Comparison of ENCODE assay signal across 11 cellular contexts in genomic region chr4:7910721-7911015, GRCh38. TPM values are rescaled to one million over a fixed set of nuclear protein-coding genes. Genes with fewer than 3 reads are reported as not detected.
DNase-seq lines count a peak whose midpoint lies in the region; ATAC-seq and TF ChIP-seq lines count a peak whose summit lies in the region.
"Had no signal": no experiment of that assay in that cellular context is flagged by ENCODE, and none has a peak within 500 bp of the region (broad histone marks: within the 10 kb centered on the region; RNA-seq: fewer than 3 reads in every experiment).

No MANE protein-coding gene starts in this region.

- TF ChIP-seq CTCF in brain microvascular endothelial cell (IDR thresholded peaks at IDR 0.05; ENCODE audit: low read depth, low read length, missing control alignments) (no peak), Caco-2 (IDR thresholded peaks at IDR 0.05; ENCODE audit: insufficient read depth in 1 of 2, low read depth in 1 of 2, low read length in 1 of 2, severe bottlenecking in 1 of 2, unreplicated experiment in 1 of 2) (no peak)

- H3K36me3 ChIP-seq in ES-I3 (ENCODE audit: insufficient read depth, low read length) (no peaks in the 10 kb centered on the region), brain microvascular endothelial cell (replicated peaks) (no peaks in the 10 kb centered on the region), skeletal muscle satellite cell (ENCODE audit: insufficient read depth, low read length) (no peaks in the 10 kb centered on the region), Caco-2 (ENCODE audit: control insufficient read depth, insufficient read depth, low read length) (no peaks in the 10 kb centered on the region)

- H3K9me3 Mint-ChIP-seq in Caco-2 (ENCODE audit: unreplicated experiment), result no peaks in the 10 kb centered on the region
- H3K9me3 Mint-ChIP-seq: activated naive CD4-positive, alpha-beta T cell treated with anti-CD3 and anti-CD28 coated beads, Interleukin-2, amount 10 ng/mL, durations not matched to agents 7 days and 5 days had no signal

- peaks cover 67% of the 10 kb centered on the region for H3K4me1 ChIP-seq in ES-I3 (ENCODE audit: insufficient read depth, low read length)
- peaks cover 53% of the 10 kb centered on the region for H3K4me1 ChIP-seq in skeletal muscle satellite cell (ENCODE audit: control insufficient read depth, insufficient read depth, low read length)
- H3K4me1 ChIP-seq in Caco-2, result peaks cover 9% of the 10 kb centered on the region; the same call in 1 of the 2 replicates

- no TSS peak for BruUV-seq in Caco-2 (replicated peaks; lab: Mats Ljungman, UMichigan)

- ATAC-seq in HG02885 (IDR thresholded peaks at IDR 0.05; ENCODE audit: poor library complexity, unreplicated experiment), result no peak

- no peaks in the 10 kb centered on the region for H3K27me3 ChIP-seq in brain microvascular endothelial cell (replicated peaks)
- H3K27me3 ChIP-seq in skeletal muscle satellite cell (ENCODE audit: control insufficient read depth, insufficient read depth, low read length), result no peaks in the 10 kb centered on the region
- no peaks in the 10 kb centered on the region for H3K27me3 ChIP-seq in Caco-2 (replicated peaks; ENCODE audit: control insufficient read depth, insufficient read depth, low read length)

- in situ Hi-C loops in brain microvascular endothelial cell (cut with HindIII; ENCODE audit: low pct_ligation_motif_present, low sequenced_read_pairs), result no loop called here

- peak overlapping the region; percentile 62 for H3K4me2 ChIP-seq in skeletal muscle satellite cell (ENCODE audit: low read length)

- no peak overlapping the region for H3K4me3 ChIP-seq in brain microvascular endothelial cell (ENCODE audit: low read depth, low read length)
- peak overlapping the region; percentile 10; the same call in 1 of the 2 replicates for H3K4me3 ChIP-seq in iPS-18c (ENCODE audit: insufficient read depth, low read depth, low read length)
- peak overlapping the region; percentile 42 for H3K4me3 ChIP-seq in skeletal muscle satellite cell (ENCODE audit: low read length)
- no peak overlapping the region for H3K4me3 ChIP-seq in Caco-2 (ENCODE audit: low read depth, low read length)

- CTCF ChIA-PET in Caco-2 (lab: Charles Lee), result no interaction called here

- H3K36me3 Mint-ChIP-seq in Caco-2 (ENCODE audit: insufficient read depth, unreplicated experiment), result peaks cover 6% of the 10 kb centered on the region

- DNase-seq in brain microvascular endothelial cell (no peak), Caco-2 (no peak), activated T-cell treated with anti-CD3 and anti-CD28 coated beads for 4 hours (no peak)
- DNase-seq in activated effector memory CD4-positive, alpha-beta T cell treated with anti-CD3 and anti-CD28 coated beads, Interleukin-2, amount 50 U/mL, for 16 hours, result no peak
- DNase-seq: activated CD4-positive, alpha-beta T cell treated with anti-CD3 and anti-CD28 coated beads for 48 hours; activated naive CD4-positive, alpha-beta T cell treated with anti-CD3 and anti-CD28 coated beads, Interleukin-2, amount 10 ng/mL, durations not matched to agents 7 days and 5 days; effector memory CD4-positive, alpha-beta T cell had no signal

- H3K27ac ChIP-seq in brain microvascular endothelial cell, result peak overlapping the region; percentile 72

- H3K9ac ChIP-seq in ES-I3 (ENCODE audit: low read depth, low read length) (peak overlapping the region; percentile 4; the same call in 1 of the 2 replicates), skeletal muscle satellite cell (ENCODE audit: low read depth, low read length) (peak overlapping the region; percentile 67)

- H3K4me1 Mint-ChIP-seq in Caco-2 (ENCODE audit: low read depth, unreplicated experiment), result peaks cover 13% of the 10 kb centered on the region

- POLR2A ChIA-PET in Caco-2 (lab: Charles Lee), result no interaction called here

- H3K4me3 Mint-ChIP-seq in Caco-2 (ENCODE audit: unreplicated experiment), result no peak overlapping the region
- H3K4me3 Mint-ChIP-seq: activated naive CD4-positive, alpha-beta T cell treated with anti-CD3 and anti-CD28 coated beads, Interleukin-2, amount 10 ng/mL, durations not matched to agents 7 days and 5 days had no signal

- no peaks in the 10 kb centered on the region for H3K27me3 Mint-ChIP-seq in Caco-2 (ENCODE audit: insufficient read depth, unreplicated experiment)
- H3K27me3 Mint-ChIP-seq: activated naive CD4-positive, alpha-beta T cell treated with anti-CD3 and anti-CD28 coated beads, Interleukin-2, amount 10 ng/mL, durations not matched to agents 7 days and 5 days had no signal

- H3K27ac Mint-ChIP-seq in Caco-2 (ENCODE audit: unreplicated experiment), result no peak overlapping the region
- H3K27ac Mint-ChIP-seq: activated naive CD4-positive, alpha-beta T cell treated with anti-CD3 and anti-CD28 coated beads, Interleukin-2, amount 10 ng/mL, durations not matched to agents 7 days and 5 days had no signal

- H3K9me3 ChIP-seq in ES-I3 (ENCODE audit: control insufficient read depth, insufficient read depth, low read length), result no peaks in the 10 kb centered on the region
- H3K9me3 ChIP-seq in iPS-18c (ENCODE audit: control insufficient read depth, insufficient read depth, low read length), result no peaks in the 10 kb centered on the region
- H3K9me3 ChIP-seq in skeletal muscle satellite cell (replicated peaks; ENCODE audit: low read length), result no peaks in the 10 kb centered on the region
- H3K9me3 ChIP-seq in Caco-2, result no peaks in the 10 kb centered on the region

- intact Hi-C loops in Caco-2 (cut with micrococcal nuclease; ENCODE audit: unreplicated experiment), result no loop called here

RNA-seq across cellular contexts. Expression of gene AFAP1, which starts 29.0 kb away (rescaled TPM):
- 16.5 and 19.9 TPM in 2 replicates for total RNA-seq in skeletal muscle satellite cell (2012; rRNA removed)
- total RNA-seq in Caco-2 (2022), result 27.3 and 27.6 TPM in 2 replicates

Comparison
In these comparisons a context has a peak if more than half of its experiments do, and no peak if none do; other contexts are left out.
1. H3K4me3 ChIP-seq: peak in iPS-18c (single experiment) and skeletal muscle satellite cell (single experiment); none in brain microvascular endothelial cell (single experiment) and Caco-2 (single experiment).